ENCODE assay signal across 1 cellular context in the genomic region with DNA sequence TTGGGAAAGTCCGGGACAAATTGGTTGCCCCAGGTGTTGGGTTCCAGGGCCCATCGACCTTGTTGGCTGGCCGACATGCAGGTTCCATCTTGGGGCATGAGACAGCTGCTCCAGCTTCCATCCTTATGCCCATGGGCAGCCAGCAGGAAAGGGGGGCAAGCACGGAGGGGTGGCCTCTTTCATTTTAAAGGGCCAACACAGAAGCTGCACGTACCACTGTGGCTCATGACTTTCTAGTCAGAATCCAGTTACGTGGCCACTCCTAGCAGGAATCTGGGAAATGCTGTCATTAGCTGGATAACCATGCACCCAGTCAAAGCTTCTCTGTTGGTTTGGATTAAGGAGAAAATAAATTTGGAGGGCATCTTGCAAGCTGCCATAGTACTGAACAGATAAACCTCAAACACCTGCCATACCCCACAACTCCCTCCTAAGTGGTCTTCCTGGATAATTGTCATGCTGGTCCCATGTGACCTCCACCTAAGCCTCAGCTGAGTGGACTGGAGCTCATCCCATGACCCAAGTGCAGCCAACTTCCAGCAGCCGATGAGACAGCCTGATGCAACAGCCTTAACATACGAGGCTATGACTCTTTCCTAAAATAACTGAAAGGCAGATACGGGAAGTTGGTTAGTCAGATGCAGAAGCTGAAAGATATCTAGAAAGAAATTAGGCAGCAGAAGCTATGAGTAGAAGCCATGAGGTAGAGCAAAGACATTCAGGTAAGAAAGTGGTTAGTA.
TF ChIP-seq lines count a peak whose summit lies in the region.

No MANE protein-coding gene starts in this region.

TF ChIP-seq in GM12878, 131 proteins besides CTCF, POLR2A, EP300 and RAD21:
- TF ChIP-seq, protein P1, sequence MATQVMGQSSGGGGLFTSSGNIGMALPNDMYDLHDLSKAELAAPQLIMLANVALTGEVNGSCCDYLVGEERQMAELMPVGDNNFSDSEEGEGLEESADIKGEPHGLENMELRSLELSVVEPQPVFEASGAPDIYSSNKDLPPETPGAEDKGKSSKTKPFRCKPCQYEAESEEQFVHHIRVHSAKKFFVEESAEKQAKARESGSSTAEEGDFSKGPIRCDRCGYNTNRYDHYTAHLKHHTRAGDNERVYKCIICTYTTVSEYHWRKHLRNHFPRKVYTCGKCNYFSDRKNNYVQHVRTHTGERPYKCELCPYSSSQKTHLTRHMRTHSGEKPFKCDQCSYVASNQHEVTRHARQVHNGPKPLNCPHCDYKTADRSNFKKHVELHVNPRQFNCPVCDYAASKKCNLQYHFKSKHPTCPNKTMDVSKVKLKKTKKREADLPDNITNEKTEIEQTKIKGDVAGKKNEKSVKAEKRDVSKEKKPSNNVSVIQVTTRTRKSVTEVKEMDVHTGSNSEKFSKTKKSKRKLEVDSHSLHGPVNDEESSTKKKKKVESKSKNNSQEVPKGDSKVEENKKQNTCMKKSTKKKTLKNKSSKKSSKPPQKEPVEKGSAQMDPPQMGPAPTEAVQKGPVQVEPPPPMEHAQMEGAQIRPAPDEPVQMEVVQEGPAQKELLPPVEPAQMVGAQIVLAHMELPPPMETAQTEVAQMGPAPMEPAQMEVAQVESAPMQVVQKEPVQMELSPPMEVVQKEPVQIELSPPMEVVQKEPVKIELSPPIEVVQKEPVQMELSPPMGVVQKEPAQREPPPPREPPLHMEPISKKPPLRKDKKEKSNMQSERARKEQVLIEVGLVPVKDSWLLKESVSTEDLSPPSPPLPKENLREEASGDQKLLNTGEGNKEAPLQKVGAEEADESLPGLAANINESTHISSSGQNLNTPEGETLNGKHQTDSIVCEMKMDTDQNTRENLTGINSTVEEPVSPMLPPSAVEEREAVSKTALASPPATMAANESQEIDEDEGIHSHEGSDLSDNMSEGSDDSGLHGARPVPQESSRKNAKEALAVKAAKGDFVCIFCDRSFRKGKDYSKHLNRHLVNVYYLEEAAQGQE (IDR thresholded peaks at IDR 0.05; ENCODE audit: low read depth, low read length): no peak
- no peak for TF ChIP-seq YBX1 (IDR thresholded peaks at IDR 0.05)
- peak; percentile 57 for TF ChIP-seq JUNB (IDR thresholded peaks at IDR 0.05)
- no peak for TF ChIP-seq NR2C2 (IDR thresholded peaks at IDR 0.05; ENCODE audit: borderline replicate concordance, control insufficient read depth, insufficient read length, low read depth)
- TF ChIP-seq NFIC (IDR thresholded peaks at IDR 0.05; ENCODE audit: low read depth, low read length): peak; percentile 66
- TF ChIP-seq TBL1XR1 (IDR thresholded peaks at IDR 0.05; ENCODE audit: low read depth, low read length): no peak
- TF ChIP-seq ETV6 (conservative IDR thresholded peaks at IDR 0.05 in 1 of 2, IDR thresholded peaks at IDR 0.05 in 1 of 2; ENCODE audit: borderline replicate concordance in 1 of 2, low read depth in 1 of 2): 0 out of 4 replicates have a peak, but pooled peaks of 1 of the 2 experiments have one; percentile 7
- TF ChIP-seq, protein P2, sequence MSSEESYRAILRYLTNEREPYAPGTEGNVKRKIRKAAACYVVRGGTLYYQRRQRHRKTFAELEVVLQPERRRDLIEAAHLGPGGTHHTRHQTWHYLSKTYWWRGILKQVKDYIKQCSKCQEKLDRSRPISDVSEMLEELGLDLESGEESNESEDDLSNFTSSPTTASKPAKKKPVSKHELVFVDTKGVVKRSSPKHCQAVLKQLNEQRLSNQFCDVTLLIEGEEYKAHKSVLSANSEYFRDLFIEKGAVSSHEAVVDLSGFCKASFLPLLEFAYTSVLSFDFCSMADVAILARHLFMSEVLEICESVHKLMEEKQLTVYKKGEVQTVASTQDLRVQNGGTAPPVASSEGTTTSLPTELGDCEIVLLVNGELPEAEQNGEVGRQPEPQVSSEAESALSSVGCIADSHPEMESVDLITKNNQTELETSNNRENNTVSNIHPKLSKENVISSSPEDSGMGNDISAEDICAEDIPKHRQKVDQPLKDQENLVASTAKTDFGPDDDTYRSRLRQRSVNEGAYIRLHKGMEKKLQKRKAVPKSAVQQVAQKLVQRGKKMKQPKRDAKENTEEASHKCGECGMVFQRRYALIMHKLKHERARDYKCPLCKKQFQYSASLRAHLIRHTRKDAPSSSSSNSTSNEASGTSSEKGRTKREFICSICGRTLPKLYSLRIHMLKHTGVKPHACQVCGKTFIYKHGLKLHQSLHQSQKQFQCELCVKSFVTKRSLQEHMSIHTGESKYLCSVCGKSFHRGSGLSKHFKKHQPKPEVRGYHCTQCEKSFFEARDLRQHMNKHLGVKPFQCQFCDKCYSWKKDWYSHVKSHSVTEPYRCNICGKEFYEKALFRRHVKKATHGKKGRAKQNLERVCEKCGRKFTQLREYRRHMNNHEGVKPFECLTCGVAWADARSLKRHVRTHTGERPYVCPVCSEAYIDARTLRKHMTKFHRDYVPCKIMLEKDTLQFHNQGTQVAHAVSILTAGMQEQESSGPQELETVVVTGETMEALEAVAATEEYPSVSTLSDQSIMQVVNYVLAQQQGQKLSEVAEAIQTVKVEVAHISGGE (CRISPR knock-in tag; IDR thresholded peaks at IDR 0.05): no peak
- TF ChIP-seq, protein P3, sequence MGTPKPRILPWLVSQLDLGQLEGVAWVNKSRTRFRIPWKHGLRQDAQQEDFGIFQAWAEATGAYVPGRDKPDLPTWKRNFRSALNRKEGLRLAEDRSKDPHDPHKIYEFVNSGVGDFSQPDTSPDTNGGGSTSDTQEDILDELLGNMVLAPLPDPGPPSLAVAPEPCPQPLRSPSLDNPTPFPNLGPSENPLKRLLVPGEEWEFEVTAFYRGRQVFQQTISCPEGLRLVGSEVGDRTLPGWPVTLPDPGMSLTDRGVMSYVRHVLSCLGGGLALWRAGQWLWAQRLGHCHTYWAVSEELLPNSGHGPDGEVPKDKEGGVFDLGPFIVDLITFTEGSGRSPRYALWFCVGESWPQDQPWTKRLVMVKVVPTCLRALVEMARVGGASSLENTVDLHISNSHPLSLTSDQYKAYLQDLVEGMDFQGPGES (IDR thresholded peaks at IDR 0.05): no peak
- TF ChIP-seq EED (IDR thresholded peaks at IDR 0.05; ENCODE audit: low read depth): peak; percentile 56
- TF ChIP-seq HDAC6 (IDR thresholded peaks at IDR 0.05; ENCODE audit: unreplicated experiment): no peak
- TF ChIP-seq MEF2A (IDR thresholded peaks at IDR 0.05; ENCODE audit: insufficient read depth, low read depth, low read length): peak; percentile 85
- peak; percentile 15 for TF ChIP-seq MEF2B (IDR thresholded peaks at IDR 0.05; ENCODE audit: partially characterized antibody, poor library complexity, severe bottlenecking)
- peak; percentile 38; the same call in 1 of the 2 replicates for TF ChIP-seq CREM (IDR thresholded peaks at IDR 0.05; ENCODE audit: low read depth)
- TF ChIP-seq, protein P4, sequence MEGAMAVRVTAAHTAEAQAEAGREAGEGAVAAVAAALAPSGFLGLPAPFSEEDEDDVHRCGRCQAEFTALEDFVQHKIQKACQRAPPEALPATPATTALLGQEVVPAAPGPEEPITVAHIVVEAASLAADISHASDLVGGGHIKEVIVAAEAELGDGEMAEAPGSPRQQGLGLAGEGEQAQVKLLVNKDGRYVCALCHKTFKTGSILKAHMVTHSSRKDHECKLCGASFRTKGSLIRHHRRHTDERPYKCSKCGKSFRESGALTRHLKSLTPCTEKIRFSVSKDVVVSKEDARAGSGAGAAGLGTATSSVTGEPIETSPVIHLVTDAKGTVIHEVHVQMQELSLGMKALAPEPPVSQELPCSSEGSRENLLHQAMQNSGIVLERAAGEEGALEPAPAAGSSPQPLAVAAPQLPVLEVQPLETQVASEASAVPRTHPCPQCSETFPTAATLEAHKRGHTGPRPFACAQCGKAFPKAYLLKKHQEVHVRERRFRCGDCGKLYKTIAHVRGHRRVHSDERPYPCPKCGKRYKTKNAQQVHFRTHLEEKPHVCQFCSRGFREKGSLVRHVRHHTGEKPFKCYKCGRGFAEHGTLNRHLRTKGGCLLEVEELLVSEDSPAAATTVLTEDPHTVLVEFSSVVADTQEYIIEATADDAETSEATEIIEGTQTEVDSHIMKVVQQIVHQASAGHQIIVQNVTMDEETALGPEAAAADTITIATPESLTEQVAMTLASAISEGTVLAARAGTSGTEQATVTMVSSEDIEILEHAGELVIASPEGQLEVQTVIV (IDR thresholded peaks at IDR 0.05; ENCODE audit: borderline replicate concordance, partially characterized antibody): no peak
- TF ChIP-seq, protein P5, sequence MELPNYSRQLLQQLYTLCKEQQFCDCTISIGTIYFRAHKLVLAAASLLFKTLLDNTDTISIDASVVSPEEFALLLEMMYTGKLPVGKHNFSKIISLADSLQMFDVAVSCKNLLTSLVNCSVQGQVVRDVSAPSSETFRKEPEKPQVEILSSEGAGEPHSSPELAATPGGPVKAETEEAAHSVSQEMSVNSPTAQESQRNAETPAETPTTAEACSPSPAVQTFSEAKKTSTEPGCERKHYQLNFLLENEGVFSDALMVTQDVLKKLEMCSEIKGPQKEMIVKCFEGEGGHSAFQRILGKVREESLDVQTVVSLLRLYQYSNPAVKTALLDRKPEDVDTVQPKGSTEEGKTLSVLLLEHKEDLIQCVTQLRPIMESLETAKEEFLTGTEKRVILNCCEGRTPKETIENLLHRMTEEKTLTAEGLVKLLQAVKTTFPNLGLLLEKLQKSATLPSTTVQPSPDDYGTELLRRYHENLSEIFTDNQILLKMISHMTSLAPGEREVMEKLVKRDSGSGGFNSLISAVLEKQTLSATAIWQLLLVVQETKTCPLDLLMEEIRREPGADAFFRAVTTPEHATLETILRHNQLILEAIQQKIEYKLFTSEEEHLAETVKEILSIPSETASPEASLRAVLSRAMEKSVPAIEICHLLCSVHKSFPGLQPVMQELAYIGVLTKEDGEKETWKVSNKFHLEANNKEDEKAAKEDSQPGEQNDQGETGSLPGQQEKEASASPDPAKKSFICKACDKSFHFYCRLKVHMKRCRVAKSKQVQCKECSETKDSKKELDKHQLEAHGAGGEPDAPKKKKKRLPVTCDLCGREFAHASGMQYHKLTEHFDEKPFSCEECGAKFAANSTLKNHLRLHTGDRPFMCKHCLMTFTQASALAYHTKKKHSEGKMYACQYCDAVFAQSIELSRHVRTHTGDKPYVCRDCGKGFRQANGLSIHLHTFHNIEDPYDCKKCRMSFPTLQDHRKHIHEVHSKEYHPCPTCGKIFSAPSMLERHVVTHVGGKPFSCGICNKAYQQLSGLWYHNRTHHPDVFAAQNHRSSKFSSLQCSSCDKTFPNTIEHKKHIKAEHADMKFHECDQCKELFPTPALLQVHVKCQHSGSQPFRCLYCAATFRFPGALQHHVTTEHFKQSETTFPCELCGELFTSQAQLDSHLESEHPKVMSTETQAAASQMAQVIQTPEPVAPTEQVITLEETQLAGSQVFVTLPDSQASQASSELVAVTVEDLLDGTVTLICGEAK (IDR thresholded peaks at IDR 0.05; ENCODE audit: borderline replicate concordance): no peak
- TF ChIP-seq, protein P6, sequence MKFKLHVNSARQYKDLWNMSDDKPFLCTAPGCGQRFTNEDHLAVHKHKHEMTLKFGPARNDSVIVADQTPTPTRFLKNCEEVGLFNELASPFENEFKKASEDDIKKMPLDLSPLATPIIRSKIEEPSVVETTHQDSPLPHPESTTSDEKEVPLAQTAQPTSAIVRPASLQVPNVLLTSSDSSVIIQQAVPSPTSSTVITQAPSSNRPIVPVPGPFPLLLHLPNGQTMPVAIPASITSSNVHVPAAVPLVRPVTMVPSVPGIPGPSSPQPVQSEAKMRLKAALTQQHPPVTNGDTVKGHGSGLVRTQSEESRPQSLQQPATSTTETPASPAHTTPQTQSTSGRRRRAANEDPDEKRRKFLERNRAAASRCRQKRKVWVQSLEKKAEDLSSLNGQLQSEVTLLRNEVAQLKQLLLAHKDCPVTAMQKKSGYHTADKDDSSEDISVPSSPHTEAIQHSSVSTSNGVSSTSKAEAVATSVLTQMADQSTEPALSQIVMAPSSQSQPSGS (IDR thresholded peaks at IDR 0.05; ENCODE audit: low read length): 0 out of 2 replicates have a peak, but pooled peaks have one; percentile 49
- peak; percentile 25; the same call in 1 of the 2 replicates for TF ChIP-seq CREB1 (IDR thresholded peaks at IDR 0.05; ENCODE audit: low read depth)
- no peak for TF ChIP-seq BCL11A (IDR thresholded peaks at IDR 0.05; ENCODE audit: low read depth, low read length)
- TF ChIP-seq, protein P7, sequence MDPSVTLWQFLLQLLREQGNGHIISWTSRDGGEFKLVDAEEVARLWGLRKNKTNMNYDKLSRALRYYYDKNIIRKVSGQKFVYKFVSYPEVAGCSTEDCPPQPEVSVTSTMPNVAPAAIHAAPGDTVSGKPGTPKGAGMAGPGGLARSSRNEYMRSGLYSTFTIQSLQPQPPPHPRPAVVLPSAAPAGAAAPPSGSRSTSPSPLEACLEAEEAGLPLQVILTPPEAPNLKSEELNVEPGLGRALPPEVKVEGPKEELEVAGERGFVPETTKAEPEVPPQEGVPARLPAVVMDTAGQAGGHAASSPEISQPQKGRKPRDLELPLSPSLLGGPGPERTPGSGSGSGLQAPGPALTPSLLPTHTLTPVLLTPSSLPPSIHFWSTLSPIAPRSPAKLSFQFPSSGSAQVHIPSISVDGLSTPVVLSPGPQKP (IDR thresholded peaks at IDR 0.05; ENCODE audit: low read depth, low read length): no peak
- TF ChIP-seq RBBP5 (conservative IDR thresholded peaks at IDR 0.05): no peak
